ENCODE assay signal across 8 cellular contexts in the genomic region with DNA sequence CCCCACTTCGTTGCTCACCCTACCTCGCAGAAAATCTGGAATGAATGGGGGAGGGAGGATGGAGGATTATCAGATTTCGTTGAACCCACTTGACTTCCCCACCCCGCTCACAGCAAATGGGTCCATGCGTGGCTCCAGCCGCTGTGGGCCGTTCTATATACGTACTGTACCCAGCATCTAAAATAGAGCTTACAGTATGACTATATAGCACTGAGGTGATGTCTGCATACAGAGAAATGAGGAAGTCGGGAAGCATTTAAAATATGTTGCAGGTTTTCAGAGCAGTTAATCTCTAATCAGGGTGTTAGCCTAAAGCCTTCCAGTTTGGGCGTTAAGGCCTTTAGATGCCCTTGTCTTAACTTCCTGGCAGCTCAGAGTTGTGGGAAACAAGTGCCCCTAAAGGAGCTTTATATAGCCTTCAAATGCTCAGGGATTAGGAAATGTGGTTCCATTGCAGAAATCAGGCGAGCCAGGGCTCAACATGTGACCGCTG. TPM values are rescaled to one million over a fixed set of nuclear protein-coding genes. Genes with fewer than 3 reads are reported as not detected.
DNase-seq lines count a peak whose midpoint lies in the region; ATAC-seq, FAIRE-seq and TF ChIP-seq lines count a peak whose summit lies in the region.

No MANE protein-coding gene starts in this region.

- H3K27me3 ChIP-seq in neural progenitor cell (peaks cover 42% of the 10 kb centered on the region), body of pancreas (no peaks in the 10 kb centered on the region)

- no peak for TF ChIP-seq CTCF in neural progenitor cell (IDR thresholded peaks at IDR 0.05)
- no peak for TF ChIP-seq CTCF in body of pancreas (IDR thresholded peaks at IDR 0.05)

- no peaks in the 10 kb centered on the region for H3K9me3 Mint-ChIP-seq in neural progenitor cell

- H3K27ac ChIP-seq in neural progenitor cell = no peak overlapping the region
- peak overlapping the region in 2 of 4 donors; percentile 55 to 61 for H3K27ac ChIP-seq in body of pancreas

- peaks cover 2% of the 10 kb centered on the region for H3K36me3 Mint-ChIP-seq in neural progenitor cell

- WGBS in body of pancreas, 2 donors = 28 to 34% methylated on average over 12 of the region's 12 CpGs

- ATAC-seq in GM18511 (IDR thresholded peaks at IDR 0.05; ENCODE audit: unreplicated experiment) = no peak
- ATAC-seq in HG03520 (IDR thresholded peaks at IDR 0.05; ENCODE audit: unreplicated experiment) = no peak
- no peak for ATAC-seq in body of pancreas

- no peak for DNase-seq in GM12891 (ENCODE audit: insufficient read length, low spot score)
- peak; percentile 31 for DNase-seq in NCI-H526 treated with DMSO at 0.1 percent for 48 hours (lab: John Stamatoyannopoulos, UW)
- DNase-seq in cerebellum (ENCODE audit: low spot score) = peak; percentile 3
- DNase-seq in neural progenitor cell (ENCODE audit: low spot score) = peak; percentile 28
- no peak for DNase-seq in A172 (ENCODE audit: low spot score)
- no peak for DNase-seq in body of pancreas

- H3K9me3 ChIP-seq in neural progenitor cell (ENCODE audit: low read depth) (no peaks in the 10 kb centered on the region), body of pancreas (no peaks in the 10 kb centered on the region)

- H3K4me1 Mint-ChIP-seq in neural progenitor cell = peaks cover 16% of the 10 kb centered on the region

- H3K4me1 ChIP-seq in neural progenitor cell (peaks cover 15% of the 10 kb centered on the region), body of pancreas (peaks cover 21% of the 10 kb centered on the region)

- H4K20me1 ChIP-seq in neural progenitor cell (ENCODE audit: low read depth) = peaks cover 20% of the 10 kb centered on the region

- no peak overlapping the region for H2AFZ ChIP-seq in neural progenitor cell (replicated peaks)

- H3K4me3 ChIP-seq in neural progenitor cell (peak overlapping the region; percentile 57), body of pancreas (no peak overlapping the region)

- peak overlapping the region; percentile 89 for H3K4me3 Mint-ChIP-seq in neural progenitor cell

- intact Hi-C loops in body of pancreas (cut with DNase I) = no loop called here

- peak overlapping the region; percentile 87 for H3K4me2 ChIP-seq in neural progenitor cell

- peaks cover 25% of the 10 kb centered on the region for H3K27me3 Mint-ChIP-seq in neural progenitor cell (ENCODE audit: insufficient read depth, low read depth)

- no peaks in the 10 kb centered on the region for H3K79me2 ChIP-seq in neural progenitor cell (ENCODE audit: low read depth)

- no peak overlapping the region for H3K9ac ChIP-seq in neural progenitor cell

- H3K36me3 ChIP-seq in neural progenitor cell (no peaks in the 10 kb centered on the region), body of pancreas (replicated peaks in 1 of 2; ENCODE audit: insufficient read depth in 1 of 2, low read depth in 2 of 2) (no peaks in the 10 kb centered on the region)

- no peak for TF ChIP-seq POLR2A in GM12891 (IDR thresholded peaks at IDR 0.05; ENCODE audit: low read depth, low read length)
- TF ChIP-seq POLR2A in body of pancreas (IDR thresholded peaks at IDR 0.05) = no peak

- no peak for FAIRE-seq in GM12891 (lab: Jason Lieb, UNC)

- H3K27ac Mint-ChIP-seq in neural progenitor cell = no peak overlapping the region

- peaks cover 30% of the 10 kb centered on the region for H3F3A ChIP-seq in neural progenitor cell (ENCODE audit: low read depth)

TF ChIP-seq in GM12891, 5 proteins besides CTCF, POLR2A, EP300 and RAD21:
- TF ChIP-seq POLR2AphosphoS5 (IDR thresholded peaks at IDR 0.05; ENCODE audit: low read depth, low read length) (no peak), TAF1 (IDR thresholded peaks at IDR 0.05; ENCODE audit: low read depth, low read length) (no peak), SPI1 (IDR thresholded peaks at IDR 0.05; ENCODE audit: low read depth, low read length) (peak; percentile 84), PAX5 (IDR thresholded peaks at IDR 0.05; ENCODE audit: insufficient read depth, low read length, severe bottlenecking) (no peak), POU2F2 (IDR thresholded peaks at IDR 0.05; ENCODE audit: low read depth, low read length) (no peak)

RNA-seq across cellular contexts. Expression of a gene that starts 1.4 kb away (rescaled TPM):
- polyA plus RNA-seq in GM12891 (2012; ENCODE audit: low read depth, missing spikeins) = 2.0 TPM
- 24.4 TPM for total RNA-seq in cerebellum
- total RNA-seq in neural progenitor cell (ENCODE audit: low replicate concordance) = 2.5 and 3.8 TPM in 2 replicates
- 0.38 and 1.2 TPM in 2 replicates for total RNA-seq in A172 (2014; rRNA removed; shearing (Covaris generic))
- total RNA-seq in body of pancreas = 1 to 10 TPM; 5.9 to 6.2 TPM

Comparison
In these comparisons a context has a peak if more than half of its experiments do, and no peak if none do; other contexts are left out.
1. DNase-seq: peak in NCI-H526 treated with DMSO at 0.1 percent for 48 hours (single experiment), cerebellum (single experiment) and neural progenitor cell (single experiment); none in GM12891 (single experiment), A172 (single experiment) and body of pancreas (0 of 4).